ENCODE assay signal across 11 cellular contexts in the genomic region with DNA sequence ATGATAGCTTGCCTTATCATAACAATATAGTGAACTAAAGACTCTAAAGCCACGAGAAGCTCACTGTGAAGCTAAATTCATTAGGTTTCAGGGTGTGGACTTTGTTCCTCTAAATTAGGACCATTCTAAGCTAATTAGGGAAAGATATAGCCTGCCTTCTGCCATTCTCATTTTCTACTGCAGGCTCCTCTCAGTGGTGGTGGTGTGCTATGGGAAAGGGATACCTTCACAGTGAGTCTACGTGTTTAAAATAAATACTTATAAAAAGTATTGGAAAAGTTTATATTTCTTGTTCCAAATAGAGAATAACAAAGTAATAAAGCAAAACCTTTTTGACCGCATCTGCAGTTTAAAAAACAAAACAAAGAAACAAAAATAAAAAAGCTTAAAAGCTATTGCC.
"Had no signal": no experiment of that assay in that cellular context is flagged by ENCODE, and none has a peak within 500 bp of the region (broad histone marks: within the 10 kb centered on the region; RNA-seq: fewer than 3 reads in every experiment).

No MANE protein-coding gene starts in this region.

- ATAC-seq: naive thymus-derived CD8-positive, alpha-beta T cell; right cardiac atrium had no signal

- H3K36me3 ChIP-seq: colonic mucosa, neutrophil had no signal

- H3K4me1 ChIP-seq: colonic mucosa had no signal

- DNase-seq: activated CD4-positive, CD25-positive, alpha-beta regulatory T cell; activated naive CD4-positive, alpha-beta T cell treated with anti-CD3 and anti-CD28 coated beads, Interleukin-2, amount 50 U/mL, for 16 hours; caudate nucleus; left cardiac atrium; mucosa of descending colon; naive thymus-derived CD8-positive, alpha-beta T cell; right cardiac atrium; stimulated activated CD4-positive, alpha-beta T cell treated with anti-CD3 and anti-CD28 coated beads, Interleukin-2, amount 100 ng/mL, for 48 hours; stimulated activated naive CD4-positive, alpha-beta T cell treated with Interleukin-2 at 50 U/mL for 16 hours had no signal

- H3K27ac ChIP-seq: colonic mucosa, neutrophil had no signal

- H3K9me3 ChIP-seq: colonic mucosa, mucosa of descending colon, neutrophil had no signal

- H3K4me3 ChIP-seq: colonic mucosa, mucosa of descending colon had no signal

- H3K27me3 ChIP-seq: colonic mucosa, neutrophil had no signal
